In the genomic region with DNA sequence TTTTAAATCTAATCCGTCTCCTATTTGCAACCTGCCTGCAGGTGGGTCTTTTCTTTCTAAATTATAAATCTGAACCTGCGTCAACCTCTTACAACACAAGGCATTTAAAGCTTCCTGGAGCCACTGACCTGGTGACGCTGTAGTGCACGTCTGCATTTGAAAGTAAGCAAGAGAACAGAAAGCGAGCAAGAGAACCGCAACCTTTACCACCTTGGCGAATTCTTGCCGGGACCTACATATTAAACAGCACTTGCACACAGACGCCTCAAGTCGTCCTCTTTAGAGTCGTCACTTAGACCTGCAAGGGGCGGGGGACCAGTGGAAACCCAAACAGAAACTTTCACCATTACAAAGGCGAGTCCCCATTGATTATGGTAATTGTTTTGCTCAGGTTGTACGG, we compare ENCODE assay signal across 8 cellular contexts. TPM values are rescaled to one million over a fixed set of nuclear protein-coding genes. Genes with fewer than 3 reads are reported as not detected.
DNase-seq lines count a peak whose midpoint lies in the region; ATAC-seq and TF ChIP-seq lines count a peak whose summit lies in the region.

No MANE protein-coding gene starts in this region.

- ATAC-seq in GM19397 (IDR thresholded peaks at IDR 0.05; ENCODE audit: unreplicated experiment): peak; percentile 60
- ATAC-seq in HG03175 (IDR thresholded peaks at IDR 0.05; ENCODE audit: unreplicated experiment): peak; percentile 87

- no peak for TF ChIP-seq EP300 in sigmoid colon (IDR thresholded peaks at IDR 0.05)

- in situ Hi-C loops in KBM-7 (cut with MboI; ENCODE audit: low pct_unique_long_range_greater_than_20kb, low sequenced_read_pairs): no loop called here

- peak; percentile 34 for DNase-seq in epithelial cell of esophagus (ENCODE audit: low read depth)
- DNase-seq in sigmoid colon: no peak
- no peak for DNase-seq in COR-L47 (lab: John Stamatoyannopoulos, UW)
- no peak for DNase-seq in KBM-7
- DNase-seq in NCI-H187 (lab: John Stamatoyannopoulos, UW): no peak
- DNase-seq in Peyer's patch: no peak

- no peaks in the 10 kb centered on the region for H3K9me3 ChIP-seq in sigmoid colon
- no peaks in the 10 kb centered on the region for H3K9me3 ChIP-seq in Peyer's patch

- no peaks in the 10 kb centered on the region for H3K36me3 ChIP-seq in sigmoid colon
- H3K36me3 ChIP-seq in Peyer's patch: no peaks in the 10 kb centered on the region

- H3K4me1 ChIP-seq in sigmoid colon: peaks cover 0 to 88% (median 61%) of the 10 kb centered on the region in 4 donors
- H3K4me1 ChIP-seq in Peyer's patch: no peaks in the 10 kb centered on the region

- TF ChIP-seq POLR2A in sigmoid colon (IDR thresholded peaks at IDR 0.05) (no peak), Peyer's patch (IDR thresholded peaks at IDR 0.05) (no peak)

- 30 to 34% methylated on average over 14 of the region's 14 CpGs for WGBS in sigmoid colon, 2 donors

- TF ChIP-seq CTCF in epithelial cell of esophagus (IDR thresholded peaks at IDR 0.05; ENCODE audit: insufficient read depth, low read depth, low read length, missing control alignments) (no peak), sigmoid colon (IDR thresholded peaks at IDR 0.05) (peak in 1 of 4 experiments; percentile 13), Peyer's patch (IDR thresholded peaks at IDR 0.05) (no peak)

- intact Hi-C loops in sigmoid colon (cut with DNase I): no loop called here

- H3K4me3 ChIP-seq in epithelial cell of esophagus (ENCODE audit: low read length) (peak overlapping the region; percentile 9), sigmoid colon (peak overlapping the region; percentile 28 to 47 (median 44)), Peyer's patch (peak overlapping the region in 1 of 4 donors; percentile 32)

- H3K27ac ChIP-seq in sigmoid colon (peak overlapping the region; percentile 43 to 72 (median 50)), Peyer's patch (peak overlapping the region in 1 of 4 donors; percentile 8)

- no peaks in the 10 kb centered on the region for H3K27me3 ChIP-seq in sigmoid colon
- peaks cover 0 to 5% of the 10 kb centered on the region in 2 donors for H3K27me3 ChIP-seq in Peyer's patch

RNA-seq across cellular contexts. Expression of a gene that starts 9.5 kb away (rescaled TPM):
- total RNA-seq in sigmoid colon (10 to 100 TPM; 17.2 to 31.6 (median 18.9) TPM), Peyer's patch (10 to 100 TPM in 1 of 4 donors, 1 to 10 TPM in 2, under 1 TPM in 1; 0.53 to 30.5 (median 3.1) TPM)
- polyA plus RNA-seq in sigmoid colon: 1 to 10 TPM in 2 of 3 donors, under 1 TPM in 1; 0.23 to 3.6 (median 1.2) TPM
